Comparison of ENCODE assay signal across 18 cellular contexts in genomic region chrX:130874751-130875150, GRCh38. TPM values are rescaled to one million over a fixed set of nuclear protein-coding genes. Genes with fewer than 3 reads are reported as not detected.
DNase-seq lines count a peak whose midpoint lies in the region; ATAC-seq, FAIRE-seq and TF ChIP-seq lines count a peak whose summit lies in the region.
"Had no signal": no experiment of that assay in that cellular context is flagged by ENCODE, and none has a peak within 500 bp of the region (broad histone marks: within the 10 kb centered on the region; RNA-seq: fewer than 3 reads in every experiment).

No MANE protein-coding gene starts in this region.

- DNase-seq in AG10803 (ENCODE audit: low read depth), result peak; percentile 27
- DNase-seq in HT1080 (ENCODE audit: low read depth), result peak; percentile 1
- DNase-seq in astrocyte of the spinal cord (ENCODE audit: low read depth, low spot score), result peak; percentile 26
- DNase-seq in foreskin fibroblast, result peak; percentile 10 to 53
- DNase-seq in HTR-8/SVneo (ENCODE audit: insufficient read length, low spot score), result no peak
- DNase-seq: Calu3; CD4-positive, alpha-beta T cell; MM.1S; NCI-H1930; NCI-H524 had no signal

- TF ChIP-seq CTCF in AG10803 (conservative IDR thresholded peaks at IDR 0.05; ENCODE audit: low read length) (no peak), astrocyte of the spinal cord (IDR thresholded peaks at IDR 0.05; ENCODE audit: low read depth, low read length) (no peak), foreskin fibroblast (IDR thresholded peaks at IDR 0.05; ENCODE audit: low read depth, low read length) (no peak)

- in situ Hi-C loops in astrocyte of the spinal cord (cut with HindIII; ENCODE audit: low sequenced_read_pairs), result no loop called here

- ATAC-seq in HG03196 (IDR thresholded peaks at IDR 0.05; ENCODE audit: unreplicated experiment) (no peak), GM19452 (IDR thresholded peaks at IDR 0.05; ENCODE audit: unreplicated experiment) (no peak), GM18498 (IDR thresholded peaks at IDR 0.05; ENCODE audit: unreplicated experiment) (no peak)
- ATAC-seq: GM23338, K562 had no signal

- FAIRE-seq in HTR-8/SVneo (lab: Jason Lieb, UNC), result no peak
- FAIRE-seq: A204.1, G401.6, K562, RCC 7860 had no signal

- H3K4me3 ChIP-seq in AG10803 (ENCODE audit: low read length) (no peak overlapping the region), astrocyte of the spinal cord (ENCODE audit: low read depth, low read length) (no peak overlapping the region), foreskin fibroblast (ENCODE audit: low read depth in 1 of 2, low read length in 2 of 2) (no peak overlapping the region)
- H3K4me3 ChIP-seq: GM23338, K562 had no signal

RNA-seq across cellular contexts. Expression of gene ENOX2, which starts 28.3 kb away (rescaled TPM):
- total RNA-seq in HT1080 (2014; rRNA removed; shearing (Covaris generic)), result 13.5 and 14.1 TPM in 2 replicates
- polyA plus RNA-seq in HT1080 (2015; cell fraction: cytosol; rRNA removed), result 16.6 and 17.5 TPM in 2 replicates
- polyA plus RNA-seq in HT1080 (2015; cell fraction: nucleus; rRNA removed), result 9.5 and 11.9 TPM in 2 replicates
